Comparison of ENCODE assay signal across 8 cellular contexts in genomic region chr3:195954052-195954751, GRCh38. TPM values are rescaled to one million over a fixed set of nuclear protein-coding genes. Genes with fewer than 3 reads are reported as not detected.
DNase-seq lines count a peak whose midpoint lies in the region; ATAC-seq, FAIRE-seq and TF ChIP-seq lines count a peak whose summit lies in the region.
"Not testable (repeated sequence)": the region's sequence is repeated elsewhere in the genome, so short reads cannot be mapped to it uniquely, and the experiment has no call there.

No MANE protein-coding gene starts in this region.

- not testable (repeated sequence) for H3K4me1 ChIP-seq in mammary epithelial cell (ENCODE audit: insufficient read depth, low read length); prostate gland (replicated peaks); thoracic aorta (ENCODE audit: control insufficient read depth in 1 of 2, low read depth in 2 of 2)

- not testable (repeated sequence) for H3K9me3 ChIP-seq in mammary epithelial cell (replicated peaks; ENCODE audit: insufficient read depth, low read length); prostate gland; thoracic aorta

- FAIRE-seq in HTR-8/SVneo (lab: Jason Lieb, UNC): not testable (repeated sequence)

- peak overlapping the region; percentile 54 for H3K4me2 ChIP-seq in mammary epithelial cell (ENCODE audit: insufficient read depth, low read depth, low read length)

- in situ Hi-C loops in mammary epithelial cell (cut with MboI; ENCODE audit: low sequenced_read_pairs in 2 of 2): loop anchor here in 1 of 2 donors (25.0 kb wide), 1 partner anchor 267 kb away; no protein-coding TSS in a partner anchor

- H3K27me3 ChIP-seq in mammary epithelial cell (ENCODE audit: insufficient read depth, low read length); prostate gland (replicated peaks; ENCODE audit: insufficient read depth); thoracic aorta (replicated peaks; ENCODE audit: insufficient read depth): not testable (repeated sequence)

- WGBS in mammary epithelial cell (ENCODE audit: low coverage, missing lambda C conversion rate): no CpG with 5 or more reads among the region's 84 CpGs
- WGBS in prostate gland: 0% methylated on average over 22 of the region's 84 CpGs

- not testable (repeated sequence) for TF ChIP-seq CTCF in GM12875 (IDR thresholded peaks at IDR 0.05; ENCODE audit: borderline replicate concordance, insufficient read depth, low read depth, low read length); mammary epithelial cell (conservative IDR thresholded peaks at IDR 0.05 in 1 of 2, IDR thresholded peaks at IDR 0.05 in 1 of 2; ENCODE audit: extremely low read depth in 1 of 2, insufficient read depth in 1 of 2, low read depth in 1 of 2, low read length in 2 of 2); prostate gland (IDR thresholded peaks at IDR 0.05); thoracic aorta (IDR thresholded peaks at IDR 0.05)

- not testable (repeated sequence) for H3K79me2 ChIP-seq in mammary epithelial cell (ENCODE audit: insufficient read depth, low read length)

- peak overlapping the region; percentile 44 for H3K4me3 ChIP-seq in GM12875 (ENCODE audit: low read depth, low read length)
- peak overlapping the region in 2 of 3 experiments; percentile 36 to 49 for H3K4me3 ChIP-seq in mammary epithelial cell (replicated peaks in 1 of 3; ENCODE audit: insufficient read depth in 1 of 3, low read depth in 2 of 3, low read length in 3 of 3)
- H3K4me3 ChIP-seq in prostate gland: peak overlapping the region; percentile 37 to 40
- peak overlapping the region; percentile 75 for H3K4me3 ChIP-seq in thoracic aorta

- not testable (repeated sequence) for H4K20me1 ChIP-seq in mammary epithelial cell (ENCODE audit: insufficient read depth, low read length)

- ATAC-seq in thoracic aorta (ENCODE audit: insufficient number of reproducible peaks, low FRiP score, low read depth): peak; percentile 88

- H3K27ac ChIP-seq in mammary epithelial cell (ENCODE audit: insufficient read depth, low read depth, low read length): not testable (repeated sequence)
- H3K27ac ChIP-seq in prostate gland (peak overlapping the region; percentile 56 to 57), thoracic aorta (peak overlapping the region in 1 of 2 donors; percentile 61)

- intact Hi-C loops in mammary epithelial cell (cut with micrococcal nuclease); prostate gland (cut with DNase I): not testable (repeated sequence)

- DNase-seq in H4 (ENCODE audit: low spot score) (peak; percentile 89), HTR-8/SVneo (ENCODE audit: insufficient read length, low spot score) (peak; percentile 13), mammary epithelial cell (peak; percentile 78), iPS DF 19.7 (ENCODE audit: low read depth, low spot score) (peak; percentile 60), prostate gland (ENCODE audit: low spot score) (peak; percentile 75)
- DNase-seq in activated CD4-positive, alpha-beta T cell treated with anti-CD3 and anti-CD28 coated beads for 4 hours: peak; percentile 45 to 63
- not testable (repeated sequence) for DNase-seq in thoracic aorta (ENCODE audit: low spot score)

- H2AFZ ChIP-seq in mammary epithelial cell (ENCODE audit: low read depth, low read length): not testable (repeated sequence)

- dilution Hi-C loops in mammary epithelial cell (cut with HindIII; ENCODE audit: low sequenced_read_pairs): not testable (repeated sequence)

- not testable (repeated sequence) for H3K36me3 ChIP-seq in mammary epithelial cell (ENCODE audit: insufficient read depth, low read length); prostate gland; thoracic aorta

- CTCF ChIA-PET in mammary epithelial cell (lab: Charles Lee; ENCODE audit: low non-redundant PET): not testable (repeated sequence)

- not testable (repeated sequence) for H3K9ac ChIP-seq in mammary epithelial cell (ENCODE audit: insufficient read depth, low read length)

- BruUV-seq in mammary epithelial cell (replicated peaks; lab: Mats Ljungman, UMichigan): not testable (repeated sequence)

- TF ChIP-seq POLR2A in prostate gland (IDR thresholded peaks at IDR 0.05): peak; percentile 40

RNA-seq across cellular contexts. Expression of gene TNK2, which starts 45.9 kb away (rescaled TPM):
- total RNA-seq in H4 (2014; rRNA removed; shearing (Covaris generic)): 3.7 and 6.4 TPM in 2 replicates
- 100 to 1,000 TPM in 1 of 2 donors, 10 to 100 TPM in 1; 20.5 to 107 TPM for total RNA-seq in mammary epithelial cell
- 24.2 TPM for polyA plus RNA-seq in mammary epithelial cell
- polyA minus RNA-seq in mammary epithelial cell: 44.0 TPM
- 100 to 1,000 TPM in 1 of 2 donors, 10 to 100 TPM in 1; 34.9 to 100 TPM for total RNA-seq in prostate gland
- 10 to 100 TPM; 38.9 to 69.8 TPM for total RNA-seq in thoracic aorta
